In genomic region chr6:55276745-55277627, GRCh38 we compare ENCODE assay signal across 8 cellular contexts. TPM values are rescaled to one million over a fixed set of nuclear protein-coding genes. Genes with fewer than 3 reads are reported as not detected.
DNase-seq lines count a peak whose midpoint lies in the region; ATAC-seq and TF ChIP-seq lines count a peak whose summit lies in the region.

No MANE protein-coding gene starts in this region.

- H3K4me3 Mint-ChIP-seq in HFFc6 (no peak overlapping the region; the same call in 1 of the 2 replicates), glutamatergic neuron (ENCODE audit: unreplicated experiment) (no peak overlapping the region)
- no peak overlapping the region for H3K4me3 Mint-ChIP-seq in activated T-cell treated with anti-CD3 and anti-CD28 coated beads, Interleukin-2, amount 50 U/mL, for 4 hours

- H3K27me3 Mint-ChIP-seq in HFFc6 (ENCODE audit: insufficient read depth) (peaks cover 5% of the 10 kb centered on the region), glutamatergic neuron (ENCODE audit: unreplicated experiment) (no peaks in the 10 kb centered on the region)
- no peaks in the 10 kb centered on the region for H3K27me3 Mint-ChIP-seq in activated T-cell treated with anti-CD3 and anti-CD28 coated beads, Interleukin-2, amount 50 U/mL, for 4 hours (ENCODE audit: low read depth)

- no peaks in the 10 kb centered on the region for H3K36me3 Mint-ChIP-seq in HFFc6 (ENCODE audit: low read depth)
- no peaks in the 10 kb centered on the region for H3K36me3 Mint-ChIP-seq in glutamatergic neuron (ENCODE audit: unreplicated experiment)
- H3K36me3 Mint-ChIP-seq in activated T-cell treated with anti-CD3 and anti-CD28 coated beads, Interleukin-2, amount 50 U/mL, for 4 hours (ENCODE audit: insufficient read depth): no peaks in the 10 kb centered on the region

- H3K4me1 Mint-ChIP-seq in HFFc6 (ENCODE audit: low read depth) (no peaks in the 10 kb centered on the region), glutamatergic neuron (ENCODE audit: low read depth, unreplicated experiment) (peaks cover 2% of the 10 kb centered on the region)
- H3K4me1 Mint-ChIP-seq in activated T-cell treated with anti-CD3 and anti-CD28 coated beads, Interleukin-2, amount 50 U/mL, for 4 hours (ENCODE audit: low read depth): no peaks in the 10 kb centered on the region

- no peak for ATAC-seq in activated T-cell treated with anti-CD3 and anti-CD28 coated beads, Interleukin-2, amount 50 U/mL, for 4 hours

- no peak overlapping the region for H3K4me3 ChIP-seq in retinal pigment epithelial cell (ENCODE audit: low read length)

- TF ChIP-seq CTCF in HFFc6 (IDR thresholded peaks at IDR 0.05): peak; percentile 77
- peak; percentile 51 for TF ChIP-seq CTCF in glutamatergic neuron (IDR thresholded peaks at IDR 0.05; ENCODE audit: partially characterized antibody, unreplicated experiment)
- peak; percentile 69 for TF ChIP-seq CTCF in retinal pigment epithelial cell (conservative IDR thresholded peaks at IDR 0.05; ENCODE audit: low read depth, low read length)

- no peak overlapping the region for H3K27ac Mint-ChIP-seq in HFFc6
- H3K27ac Mint-ChIP-seq in glutamatergic neuron (ENCODE audit: unreplicated experiment): no peak overlapping the region

- H3K9me3 Mint-ChIP-seq in HFFc6 (no peaks in the 10 kb centered on the region), glutamatergic neuron (ENCODE audit: unreplicated experiment) (no peaks in the 10 kb centered on the region)
- no peaks in the 10 kb centered on the region for H3K9me3 Mint-ChIP-seq in activated T-cell treated with anti-CD3 and anti-CD28 coated beads, Interleukin-2, amount 50 U/mL, for 4 hours

- DNase-seq in GDM1 (lab: John Stamatoyannopoulos, UW) (peak; percentile 10), HFFc6 (peak; percentile 50), NCI-H1930 (lab: John Stamatoyannopoulos, UW) (peak; percentile 9 to 46), UCSD-AML1 (lab: John Stamatoyannopoulos, UW; ENCODE audit: unreplicated experiment) (peak; percentile 2), glutamatergic neuron (peak; percentile 21), retinal pigment epithelial cell (ENCODE audit: low read depth) (no peak)
- no peak for DNase-seq in activated T-cell treated with anti-CD3 and anti-CD28 coated beads, Interleukin-2, amount 50 U/mL, for 1 hour
- DNase-seq in activated T-cell treated with anti-CD3 and anti-CD28 coated beads, Interleukin-2, amount 50 U/mL, for 4 hours: no peak

RNA-seq across cellular contexts. Expression of gene GFRAL, which starts 50.3 kb away (rescaled TPM):
- not detected for total RNA-seq in HFFc6 (2021; fragmentation: NEBNext Ultra II Directional; extraction: Animal tissue kit (Norgen Biotek cat#: 25700))
- not detected for total RNA-seq in glutamatergic neuron (ENCODE audit: unreplicated experiment)
- total RNA-seq in activated T-cell treated with anti-CD3 and anti-CD28 coated beads, Interleukin-2, amount 50 U/mL, for 4 hours: not detected

Comparison
In these comparisons a context has a peak if more than half of its experiments do, and no peak if none do; other contexts are left out.
1. DNase-seq: peak in GDM1 (single experiment), HFFc6 (single experiment), NCI-H1930 (2 of 2), UCSD-AML1 (single experiment) and glutamatergic neuron (single experiment); none in retinal pigment epithelial cell (single experiment), activated T-cell treated with anti-CD3 and anti-CD28 coated beads, Interleukin-2, amount 50 U/mL, for 1 hour (single experiment) and activated T-cell treated with anti-CD3 and anti-CD28 coated beads, Interleukin-2, amount 50 U/mL, for 4 hours (single experiment).
2. Peak in every context shown above with its lines, with median percentiles within 50 percentile points of each other: CTCF ChIP-seq.